22 cellular contexts compared by ENCODE assay signal in genomic region chr11:68803766-68804165, GRCh38. TPM values are rescaled to one million over a fixed set of nuclear protein-coding genes. Genes with fewer than 3 reads are reported as not detected.
"Had no signal": no experiment of that assay in that cellular context is flagged by ENCODE, and none has a peak within 500 bp of the region (broad histone marks: within the 10 kb centered on the region; RNA-seq: fewer than 3 reads in every experiment).

No MANE protein-coding gene starts in this region.

- H3K27ac ChIP-seq: coronary artery, foreskin keratinocyte, neutrophil, psoas muscle, stomach, thoracic aorta, transverse colon had no signal

- H3K4me1 ChIP-seq: foreskin keratinocyte, psoas muscle, transverse colon had no signal

- H3K9me3 ChIP-seq: neutrophil, psoas muscle, stomach, thoracic aorta, transverse colon had no signal

- DNase-seq: effector CD4-positive, alpha-beta T cell; endodermal cell; erythroblast; foreskin keratinocyte; immature natural killer cell; kidney; left cardiac atrium; mammary epithelial cell; naive thymus-derived CD4-positive, alpha-beta T cell; psoas muscle; small intestine; stimulated activated CD4-positive, alpha-beta T cell treated with anti-CD3 and anti-CD28 coated beads, Interleukin-12 subunit alpha, Interleukin-12 subunit beta, amount 100 ng/mL, for 4 hours; stimulated activated naive CD4-positive, alpha-beta T cell; stomach; transverse colon had no signal

- ATAC-seq: foreskin keratinocyte; left cardiac atrium; naive thymus-derived CD4-positive, alpha-beta T cell; psoas muscle; right cardiac atrium had no signal

- FAIRE-seq: endothelial cell of umbilical vein, kidney, small intestine had no signal

- H3K27me3 ChIP-seq: foreskin keratinocyte, neutrophil, stomach, transverse colon had no signal

- H3K4me3 ChIP-seq: coronary artery, psoas muscle, stomach, thoracic aorta, transverse colon had no signal

RNA-seq across cellular contexts. Expression of gene TESMIN, which starts 52.4 kb away (rescaled TPM):
- total RNA-seq: osteoblast had no signal
- polyA plus RNA-seq: neural cell had no signal
